18 cellular contexts compared by ENCODE assay signal in the genomic region with DNA sequence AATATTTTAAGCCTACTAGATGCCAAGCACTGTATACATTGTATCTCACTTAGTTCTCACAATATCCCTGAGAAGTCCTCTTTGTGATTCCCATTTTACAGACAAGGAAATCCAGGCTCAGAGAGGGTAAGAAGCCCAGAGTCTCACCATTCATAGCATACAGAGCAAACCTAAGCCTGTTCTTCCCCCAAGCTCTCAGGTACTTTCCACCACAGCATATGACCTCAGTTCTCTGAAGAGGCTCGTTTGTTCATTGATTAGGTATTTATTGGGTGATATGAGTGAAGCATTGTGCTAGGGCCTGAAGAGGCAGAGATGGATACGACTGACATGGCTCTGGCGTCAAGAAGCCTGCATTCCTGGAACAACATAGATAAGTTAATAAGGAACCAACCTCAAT.
DNase-seq lines count a peak whose midpoint lies in the region; ATAC-seq and TF ChIP-seq lines count a peak whose summit lies in the region.
"Had no signal": no experiment of that assay in that cellular context is flagged by ENCODE, and none has a peak within 500 bp of the region (broad histone marks: within the 10 kb centered on the region; RNA-seq: fewer than 3 reads in every experiment).

No MANE protein-coding gene starts in this region.

- peak; percentile 73 for ATAC-seq in GM19463 (IDR thresholded peaks at IDR 0.05; ENCODE audit: unreplicated experiment)
- no peak for ATAC-seq in thoracic aorta (ENCODE audit: insufficient number of reproducible peaks, low FRiP score, low read depth)
- ATAC-seq in esophagus mucosa = no peak
- ATAC-seq: A549, K562 had no signal

- peaks cover 16 to 73% of the 10 kb centered on the region in 2 donors for H3K4me1 ChIP-seq in thoracic aorta (ENCODE audit: control insufficient read depth in 1 of 2, low read depth in 2 of 2)
- H3K4me1 ChIP-seq: A549 had no signal

- H3K9me3 ChIP-seq in thoracic aorta = no peaks in the 10 kb centered on the region
- H3K9me3 ChIP-seq: A549, BE2C had no signal

- DNase-seq in dorsolateral prefrontal cortex (no peak), thoracic aorta (ENCODE audit: low spot score) (no peak), GM19240 (ENCODE audit: insufficient read length, low spot score) (no peak), NCI-H187 (lab: John Stamatoyannopoulos, UW) (no peak)
- DNase-seq in activated naive CD4-positive, alpha-beta T cell treated with anti-CD3 and anti-CD28 coated beads, Interleukin-2, amount 50 U/mL, for 16 hours = no peak
- DNase-seq: BE2C; CD4-positive, alpha-beta memory T cell; DMS153; DMS79 treated with DMSO at 0.1 percent for 48 hours; EL; GOT3; H9 had no signal

- H3K27ac ChIP-seq in angular gyrus (ENCODE audit: low read depth, low read length) = peak overlapping the region; percentile 31
- H3K27ac ChIP-seq in dorsolateral prefrontal cortex = peak overlapping the region in 44 of 59 donors; percentile 6 to 85 (median 71)
- H3K27ac ChIP-seq in thoracic aorta = peak overlapping the region; percentile 60 to 74
- H3K27ac ChIP-seq: A549, C4-2B had no signal

- intact Hi-C loops in dorsolateral prefrontal cortex (cut with DNase I) = no loop called here

- H3K27me3 ChIP-seq in dorsolateral prefrontal cortex (no peaks in the 10 kb centered on the region), thoracic aorta (replicated peaks; ENCODE audit: insufficient read depth) (no peaks in the 10 kb centered on the region)
- H3K27me3 ChIP-seq: BE2C had no signal

- H3K4me3 ChIP-seq in dorsolateral prefrontal cortex (no peak overlapping the region), thoracic aorta (no peak overlapping the region)
- H3K4me3 ChIP-seq: A549, K562 had no signal

- peaks cover 45% of the 10 kb centered on the region for H3K36me3 ChIP-seq in thoracic aorta

- TF ChIP-seq CTCF in dorsolateral prefrontal cortex (IDR thresholded peaks at IDR 0.05 in 54 of 56, conservative IDR thresholded peaks at IDR 0.05 in 2 of 56; ENCODE audit: low read depth in 1 of 56, partially characterized antibody in 56 of 56) = no peak
- TF ChIP-seq CTCF in thoracic aorta (IDR thresholded peaks at IDR 0.05) = no peak
